In the genomic region with DNA sequence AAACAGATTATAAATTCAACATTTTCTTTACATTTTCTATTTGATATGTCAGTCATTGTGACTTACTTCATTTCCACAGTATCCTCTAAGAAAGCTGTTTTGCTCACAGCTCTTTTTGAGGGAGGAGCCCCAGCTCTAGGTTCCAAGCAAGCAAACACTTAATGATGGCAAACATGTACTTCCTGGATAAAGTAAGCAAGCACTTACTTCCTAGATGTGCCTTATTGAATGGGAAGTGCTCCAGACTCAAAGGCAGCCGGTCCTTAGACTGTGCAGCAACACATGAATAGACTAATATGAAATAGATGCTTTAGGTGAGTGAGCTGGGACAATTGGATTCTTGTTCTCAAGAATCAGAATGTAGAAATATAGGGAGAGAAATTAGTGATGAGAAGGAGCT, we compare ENCODE assay signal across 18 cellular contexts.
DNase-seq lines count a peak whose midpoint lies in the region; ATAC-seq and TF ChIP-seq lines count a peak whose summit lies in the region.
"Had no signal": no experiment of that assay in that cellular context is flagged by ENCODE, and none has a peak within 500 bp of the region (broad histone marks: within the 10 kb centered on the region; RNA-seq: fewer than 3 reads in every experiment).

No MANE protein-coding gene starts in this region.

- H3K27ac ChIP-seq in lung (ENCODE audit: low read depth in 1 of 2, low read length in 1 of 2), result no peak overlapping the region
- no peak overlapping the region for H3K27ac ChIP-seq in naive thymus-derived CD4-positive, alpha-beta T cell (ENCODE audit: low read depth, low read length)
- H3K27ac ChIP-seq: HL-60 had no signal

- peaks cover 0 to 2% (median 0%) of the 10 kb centered on the region in 7 donors for H3K4me1 Mint-ChIP-seq in naive thymus-derived CD4-positive, alpha-beta T cell
- H3K4me1 Mint-ChIP-seq: CD4-positive, CD25-positive, alpha-beta regulatory T cell; CD8-positive, alpha-beta memory T cell; GM23338 had no signal

- intact Hi-C loops in naive thymus-derived CD4-positive, alpha-beta T cell (cut with micrococcal nuclease), result no loop called here

- H3K4me3 ChIP-seq in lung, result no peak overlapping the region
- no peak overlapping the region for H3K4me3 ChIP-seq in naive thymus-derived CD4-positive, alpha-beta T cell (ENCODE audit: low read length)
- H3K4me3 ChIP-seq: GM23338 had no signal

- ATAC-seq in lung (ENCODE audit: insufficient read depth, low FRiP score) (peak; percentile 10), GM21381 (IDR thresholded peaks at IDR 0.05; ENCODE audit: unreplicated experiment) (no peak)
- ATAC-seq in naive thymus-derived CD4-positive, alpha-beta T cell, result no peak
- ATAC-seq: GM23338, HCT116 had no signal

- peaks cover 0 to 23% (median 4%) of the 10 kb centered on the region in 11 donors for H3K9me3 Mint-ChIP-seq in naive thymus-derived CD4-positive, alpha-beta T cell

- CTCF ChIA-PET in naive thymus-derived CD4-positive, alpha-beta T cell (lab: Charles Lee), result no interaction called here

- peaks cover 0 to 3% (median 0%) of the 10 kb centered on the region in 5 donors for H3K36me3 Mint-ChIP-seq in naive thymus-derived CD4-positive, alpha-beta T cell
- H3K36me3 Mint-ChIP-seq: CD4-positive, CD25-positive, alpha-beta regulatory T cell; CD8-positive, alpha-beta memory T cell had no signal

- no peak overlapping the region for H3K27ac Mint-ChIP-seq in naive thymus-derived CD4-positive, alpha-beta T cell
- H3K27ac Mint-ChIP-seq: CD4-positive, CD25-positive, alpha-beta regulatory T cell; CD8-positive, alpha-beta memory T cell; GM23338; HFFc6 had no signal

- DNase-seq in NCI-H748 (lab: John Stamatoyannopoulos, UW; ENCODE audit: unreplicated experiment) (peak; percentile 36), NCI-H748 treated with DMSO at 0.1 percent for 48 hours (lab: John Stamatoyannopoulos, UW) (no peak), NCI-H2029 treated with DMSO at 0.1 percent for 48 hours (lab: John Stamatoyannopoulos, UW) (peak; percentile 23), lung (ENCODE audit: low spot score) (no peak)
- DNase-seq in naive thymus-derived CD4-positive, alpha-beta T cell, result no peak
- DNase-seq: ACHN; BE2C; C1 segment of cervical spinal cord; CD4-positive, CD25-positive, alpha-beta regulatory T cell; CD8-positive, alpha-beta memory T cell; COR-L47; DMS 273 treated with DMSO at 0.1 percent for 48 hours; H7; HFFc6 had no signal

- POLR2A ChIA-PET in naive thymus-derived CD4-positive, alpha-beta T cell (lab: Charles Lee), result no interaction called here

- H3K9me3 ChIP-seq in lung (ENCODE audit: control insufficient read depth in 2 of 2, insufficient read depth in 1 of 2, low read length in 1 of 2), result no peaks in the 10 kb centered on the region
- peaks cover 0 to 6% (median 0%) of the 10 kb centered on the region in 3 experiments for H3K9me3 ChIP-seq in naive thymus-derived CD4-positive, alpha-beta T cell (ENCODE audit: control insufficient read depth in 2 of 3, low read length in 3 of 3)
- H3K9me3 ChIP-seq: BE2C had no signal

- H3K36me3 ChIP-seq in lung (ENCODE audit: control insufficient read depth in 2 of 2, insufficient read depth in 2 of 2, low read length in 2 of 2), result no peaks in the 10 kb centered on the region
- no peaks in the 10 kb centered on the region for H3K36me3 ChIP-seq in naive thymus-derived CD4-positive, alpha-beta T cell (ENCODE audit: control insufficient read depth in 2 of 3, insufficient read depth in 3 of 3, low read length in 3 of 3)
- H3K36me3 ChIP-seq: BE2C had no signal

- H3K4me3 Mint-ChIP-seq in naive thymus-derived CD4-positive, alpha-beta T cell, result no peak overlapping the region
- H3K4me3 Mint-ChIP-seq: CD4-positive, CD25-positive, alpha-beta regulatory T cell; CD8-positive, alpha-beta memory T cell; GM23338; HFFc6 had no signal

- H3K27me3 ChIP-seq in lung (ENCODE audit: control insufficient read depth, insufficient read depth), result no peaks in the 10 kb centered on the region
- H3K27me3 ChIP-seq in naive thymus-derived CD4-positive, alpha-beta T cell (ENCODE audit: control insufficient read depth in 2 of 2, insufficient read depth in 2 of 2, low read length in 2 of 2), result no peaks in the 10 kb centered on the region
- H3K27me3 ChIP-seq: BE2C had no signal

- H3K27me3 Mint-ChIP-seq in naive thymus-derived CD4-positive, alpha-beta T cell, result no peaks in the 10 kb centered on the region
- H3K27me3 Mint-ChIP-seq: CD4-positive, CD25-positive, alpha-beta regulatory T cell; CD8-positive, alpha-beta memory T cell had no signal

- TF ChIP-seq CTCF in lung (IDR thresholded peaks at IDR 0.05; ENCODE audit: control extremely low read depth, extremely low read depth), result no peak

- WGBS in lung, 2 donors, result 40 to 77% methylated on average over 1 of the region's 1 CpG

- H3K4me1 ChIP-seq in lung (ENCODE audit: control insufficient read depth in 2 of 2, insufficient read depth in 2 of 2, low read length in 2 of 2), result no peaks in the 10 kb centered on the region
- H3K4me1 ChIP-seq in naive thymus-derived CD4-positive, alpha-beta T cell (ENCODE audit: control insufficient read depth in 2 of 2, insufficient read depth in 2 of 2, low read length in 2 of 2), result no peaks in the 10 kb centered on the region
- H3K4me1 ChIP-seq: BE2C had no signal

Comparison
In these comparisons a context has a peak if more than half of its experiments do, and no peak if none do; other contexts are left out.
1. DNase-seq: peak in NCI-H748 (single experiment) and NCI-H2029 treated with DMSO at 0.1 percent for 48 hours (single experiment); none in NCI-H748 treated with DMSO at 0.1 percent for 48 hours (single experiment), lung (single experiment) and naive thymus-derived CD4-positive, alpha-beta T cell (0 of 9).